ENCODE assay signal across 8 cellular contexts in genomic region chr9:130186839-130187522, GRCh38. TPM values are rescaled to one million over a fixed set of nuclear protein-coding genes. Genes with fewer than 3 reads are reported as not detected.
DNase-seq lines count a peak whose midpoint lies in the region; ATAC-seq and TF ChIP-seq lines count a peak whose summit lies in the region.

No MANE protein-coding gene starts in this region.

- ATAC-seq in HG02970 (IDR thresholded peaks at IDR 0.05; ENCODE audit: low FRiP score, unreplicated experiment) (no peak), GM19023 (IDR thresholded peaks at IDR 0.05; ENCODE audit: unreplicated experiment) (no peak)

- H3K9me3 ChIP-seq in esophagus muscularis mucosa (no peaks in the 10 kb centered on the region), ovary (no peaks in the 10 kb centered on the region)

- H3K27me3 ChIP-seq in esophagus muscularis mucosa (no peaks in the 10 kb centered on the region), ovary (no peaks in the 10 kb centered on the region)

- intact Hi-C loops in esophagus muscularis mucosa (cut with DNase I) (no loop called here), ovary (cut with DNase I) (no loop called here)

- H3K27ac ChIP-seq in esophagus muscularis mucosa (replicated peaks in 1 of 4): peak overlapping the region; percentile 95 to 97 (median 96)
- peak overlapping the region in 1 of 2 donors; percentile 76 for H3K27ac ChIP-seq in ovary

- 27% methylated on average over 6 of the region's 25 CpGs for WGBS in esophagus muscularis mucosa
- 54 to 70% (median 58%) methylated on average over 22 to 25 of the region's 25 CpGs for WGBS in ovary, 3 donors

- TF ChIP-seq POLR2A in esophagus muscularis mucosa (IDR thresholded peaks at IDR 0.05; ENCODE audit: low read depth) (no peak), ovary (IDR thresholded peaks at IDR 0.05) (no peak)

- DNase-seq in H4 (ENCODE audit: low spot score) (peak; percentile 80), OCI-M1 (lab: John Stamatoyannopoulos, UW) (peak; percentile 69), esophagus muscularis mucosa (ENCODE audit: extremely low spot score) (no peak), ovary (peak in 4 of 5 donors; percentile 58 to 70 (median 64)), Ammon's horn (ENCODE audit: low spot score) (no peak)
- DNase-seq in stimulated activated CD4-positive, alpha-beta T cell treated with anti-CD3 and anti-CD28 coated beads, Interleukin-4, amount 100 ng/mL, for 4 hours: no peak

- TF ChIP-seq CTCF in esophagus muscularis mucosa (IDR thresholded peaks at IDR 0.05) (no peak), ovary (IDR thresholded peaks at IDR 0.05) (no peak)

- no peak for TF ChIP-seq EP300 in esophagus muscularis mucosa (IDR thresholded peaks at IDR 0.05)
- TF ChIP-seq EP300 in ovary (IDR thresholded peaks at IDR 0.05): no peak

- H3K4me1 ChIP-seq in esophagus muscularis mucosa (peaks cover 33 to 100% (median 100%) of the 10 kb centered on the region in 4 donors), ovary (ENCODE audit: insufficient read depth) (peaks cover 25% of the 10 kb centered on the region)

- no peaks in the 10 kb centered on the region for H3K36me3 ChIP-seq in esophagus muscularis mucosa
- no peaks in the 10 kb centered on the region for H3K36me3 ChIP-seq in ovary

- H3K4me3 ChIP-seq in esophagus muscularis mucosa: peak overlapping the region; percentile 47 to 67 (median 58)
- H3K4me3 ChIP-seq in ovary: peak overlapping the region; percentile 17

RNA-seq across cellular contexts. Expression of gene NCS1, which starts 14.8 kb away (rescaled TPM):
- total RNA-seq in H4 (2014; rRNA removed; shearing (Covaris generic)): 39.3 and 40.3 TPM in 2 replicates
- 100 to 1,000 TPM; 100 to 206 (median 122) TPM for total RNA-seq in esophagus muscularis mucosa
- total RNA-seq in ovary: 10 to 100 TPM in 6 of 7 donors, 1 to 10 TPM in 1; 3.6 to 46.7 (median 29.5) TPM
- polyA plus RNA-seq in ovary: 10 to 100 TPM in 1 of 2 donors, 1 to 10 TPM in 1; 8.1 to 15.5 TPM

Comparison
In these comparisons a context has a peak if more than half of its experiments do, and no peak if none do; other contexts are left out.
1. DNase-seq: peak in H4 (single experiment), OCI-M1 (single experiment) and ovary (4 of 5); none in esophagus muscularis mucosa (single experiment), stimulated activated CD4-positive, alpha-beta T cell treated with anti-CD3 and anti-CD28 coated beads, Interleukin-4, amount 100 ng/mL, for 4 hours (0 of 2) and Ammon's horn (single experiment).